In genomic region chr7:121366852-121367431, GRCh38 we compare ENCODE assay signal across 8 cellular contexts. TPM values are rescaled to one million over a fixed set of nuclear protein-coding genes. Genes with fewer than 3 reads are reported as not detected.
DNase-seq lines count a peak whose midpoint lies in the region; ATAC-seq and TF ChIP-seq lines count a peak whose summit lies in the region.

No MANE protein-coding gene starts in this region.

- H3K4me3 ChIP-seq in GM06990 (replicated peaks; ENCODE audit: low read depth, low read length) (no peak overlapping the region), liver (ENCODE audit: low read depth in 1 of 3, low read length in 3 of 3) (no peak overlapping the region)

- peaks cover 33% of the 10 kb centered on the region for H3K4me1 Mint-ChIP-seq in brain
- H3K4me1 Mint-ChIP-seq in activated naive CD8-positive, alpha-beta T cell treated with anti-CD3 and anti-CD28 coated beads for 36 hours: peaks cover 20% of the 10 kb centered on the region

- no peak for ATAC-seq in HG02642 (IDR thresholded peaks at IDR 0.05; ENCODE audit: poor library complexity, unreplicated experiment)

- H3K27me3 Mint-ChIP-seq in brain: no peaks in the 10 kb centered on the region
- H3K27me3 Mint-ChIP-seq in activated naive CD8-positive, alpha-beta T cell treated with anti-CD3 and anti-CD28 coated beads for 36 hours: no peaks in the 10 kb centered on the region

- H3K9ac ChIP-seq in liver (ENCODE audit: low read depth in 1 of 2, low read length in 2 of 2): no peak overlapping the region

- no peak overlapping the region for H3K4me3 Mint-ChIP-seq in brain
- no peak overlapping the region for H3K4me3 Mint-ChIP-seq in activated naive CD8-positive, alpha-beta T cell treated with anti-CD3 and anti-CD28 coated beads for 36 hours

- no peaks in the 10 kb centered on the region for H3K9me3 ChIP-seq in liver (ENCODE audit: control insufficient read depth in 4 of 4, low read length in 3 of 4)

- WGBS in liver: 37% methylated on average over 2 of the region's 2 CpGs

- peak; percentile 40 to 47 for DNase-seq in AML-193 (lab: John Stamatoyannopoulos, UW)
- DNase-seq in GM06990 (ENCODE audit: extremely low read depth, insufficient read length): no peak
- peak; percentile 2 for DNase-seq in NCI-H2196 treated with DMSO at 0.1 percent for 48 hours (lab: John Stamatoyannopoulos, UW; ENCODE audit: unreplicated experiment)
- no peak for DNase-seq in SHP77 (lab: John Stamatoyannopoulos, UW)
- no peak for DNase-seq in activated naive CD8-positive, alpha-beta T cell treated with anti-CD3 and anti-CD28 coated beads for 36 hours

- H3K36me3 Mint-ChIP-seq in brain: peaks cover 51% of the 10 kb centered on the region
- H3K36me3 Mint-ChIP-seq in activated naive CD8-positive, alpha-beta T cell treated with anti-CD3 and anti-CD28 coated beads for 36 hours: peaks cover 13% of the 10 kb centered on the region

- H3K36me3 ChIP-seq in GM06990 (ENCODE audit: control insufficient read depth, insufficient read depth, low read length) (no peaks in the 10 kb centered on the region), liver (ENCODE audit: control insufficient read depth in 4 of 4, insufficient read depth in 3 of 4, low read depth in 1 of 4, low read length in 3 of 4) (peaks cover 2 to 5% (median 4%) of the 10 kb centered on the region in 4 donors)

- H3K27me3 ChIP-seq in GM06990 (replicated peaks; ENCODE audit: control insufficient read depth, insufficient read depth, low read length) (no peaks in the 10 kb centered on the region), liver (ENCODE audit: control insufficient read depth in 4 of 4, insufficient read depth in 4 of 4, low read length in 3 of 4) (no peaks in the 10 kb centered on the region)

- peak overlapping the region in 4 of 5 experiments; percentile 23 to 85 (median 64) for H3K27ac Mint-ChIP-seq in brain
- H3K27ac Mint-ChIP-seq in activated naive CD8-positive, alpha-beta T cell treated with anti-CD3 and anti-CD28 coated beads for 36 hours: no peak overlapping the region

- TF ChIP-seq CTCF in GM06990 (IDR thresholded peaks at IDR 0.05; ENCODE audit: insufficient read depth, low read length, poor library complexity, severe bottlenecking) (peak; percentile 60), brain (conservative IDR thresholded peaks at IDR 0.05) (peak; percentile 87 to 94), liver (IDR thresholded peaks at IDR 0.05; ENCODE audit: low read depth, low read length, missing input control) (peak; percentile 82)

- peak; percentile 86 to 87 for TF ChIP-seq RAD21 in liver (IDR thresholded peaks at IDR 0.05)

- H3K27ac ChIP-seq in liver (ENCODE audit: low read depth in 1 of 2, low read length in 2 of 2): no peak overlapping the region

- no peaks in the 10 kb centered on the region for H3K4me1 ChIP-seq in liver (ENCODE audit: control insufficient read depth in 4 of 4, insufficient read depth in 4 of 4, low read length in 3 of 4)

- no peaks in the 10 kb centered on the region for H3K9me3 Mint-ChIP-seq in brain
- H3K9me3 Mint-ChIP-seq in activated naive CD8-positive, alpha-beta T cell treated with anti-CD3 and anti-CD28 coated beads for 36 hours: no peaks in the 10 kb centered on the region

TF ChIP-seq in liver, 16 proteins besides CTCF, POLR2A, EP300 and RAD21:
- TF ChIP-seq FOXA2 (IDR thresholded peaks at IDR 0.05) (no peak), MAX (IDR thresholded peaks at IDR 0.05) (no peak), REST (IDR thresholded peaks at IDR 0.05) (no peak), YY1 (IDR thresholded peaks at IDR 0.05) (no peak), FOXA1 (IDR thresholded peaks at IDR 0.05) (no peak), EGR1 (IDR thresholded peaks at IDR 0.05; ENCODE audit: low read depth in 2 of 2) (no peak), HNF4G (IDR thresholded peaks at IDR 0.05) (no peak), GABPA (IDR thresholded peaks at IDR 0.05 in 1 of 2, conservative IDR thresholded peaks at IDR 0.05 in 1 of 2) (no peak), TAF1 (conservative IDR thresholded peaks at IDR 0.05) (no peak), ZBTB33 (IDR thresholded peaks at IDR 0.05) (no peak), RXRA (IDR thresholded peaks at IDR 0.05) (no peak), HNF4A (conservative IDR thresholded peaks at IDR 0.05) (no peak), SP1 (IDR thresholded peaks at IDR 0.05) (no peak), JUND (IDR thresholded peaks at IDR 0.05) (no peak), NR2F2 (IDR thresholded peaks at IDR 0.05) (no peak)

RNA-seq across cellular contexts. Expression of gene FAM3C, which starts 29.2 kb away (rescaled TPM):
- polyA plus RNA-seq in brain (ENCODE audit: insufficient read depth, low read depth, low replicate concordance): 23.7 TPM
- total RNA-seq in liver: 10 to 100 TPM; 16.5 to 24.3 TPM
- polyA plus RNA-seq in liver: 10 to 100 TPM; 20.6 to 32.3 TPM
- 10 to 100 TPM; 25.7 to 27.0 TPM for total RNA-seq in activated naive CD8-positive, alpha-beta T cell treated with anti-CD3 and anti-CD28 coated beads for 36 hours

RNA-seq across cellular contexts. Expression of gene WNT16, which starts 38.1 kb away (rescaled TPM):
- polyA plus RNA-seq in brain (ENCODE audit: insufficient read depth, low read depth, low replicate concordance) (0.25 TPM), liver (not detected)
- total RNA-seq in liver: not detected
- total RNA-seq in activated naive CD8-positive, alpha-beta T cell treated with anti-CD3 and anti-CD28 coated beads for 36 hours: not detected

Comparison
In these comparisons a context has a peak if more than half of its experiments do, and no peak if none do; other contexts are left out.
1. DNase-seq: peak in AML-193 (2 of 2) and NCI-H2196 treated with DMSO at 0.1 percent for 48 hours (single experiment); none in GM06990 (single experiment), SHP77 (0 of 2) and activated naive CD8-positive, alpha-beta T cell treated with anti-CD3 and anti-CD28 coated beads for 36 hours (single experiment).
2. Peak in every context shown above with its lines, with median percentiles within 50 percentile points of each other: CTCF ChIP-seq.